ENCODE assay signal across 8 cellular contexts in genomic region chr17:41917957-41918391, GRCh38. TPM values are rescaled to one million over a fixed set of nuclear protein-coding genes. Genes with fewer than 3 reads are reported as not detected.
DNase-seq lines count a peak whose midpoint lies in the region; ATAC-seq and TF ChIP-seq lines count a peak whose summit lies in the region.

No MANE protein-coding gene starts in this region.

- H3K4me1 ChIP-seq in skeletal muscle satellite cell (ENCODE audit: control insufficient read depth, insufficient read depth, low read length) = peaks cover 54% of the 10 kb centered on the region

- H3K9ac ChIP-seq in skeletal muscle satellite cell (ENCODE audit: low read depth, low read length) = peak overlapping the region; percentile 94

- no peak for TF ChIP-seq CTCF in GM06990 (IDR thresholded peaks at IDR 0.05; ENCODE audit: insufficient read depth, low read length, poor library complexity, severe bottlenecking)

- peak overlapping the region; percentile 93 for H3K4me3 ChIP-seq in GM06990 (replicated peaks; ENCODE audit: low read depth, low read length)
- H3K4me3 ChIP-seq in iPS-11a (ENCODE audit: low read depth, low read length) = peak overlapping the region; percentile 95
- peak overlapping the region; percentile 97 for H3K4me3 ChIP-seq in skeletal muscle satellite cell (ENCODE audit: low read length)

- peak; percentile 19 for ATAC-seq in HG03432 (IDR thresholded peaks at IDR 0.05; ENCODE audit: unreplicated experiment)
- no peak for ATAC-seq in HG03097 (IDR thresholded peaks at IDR 0.05; ENCODE audit: low FRiP score, unreplicated experiment)

- H3K27me3 ChIP-seq in GM06990 (replicated peaks; ENCODE audit: control insufficient read depth, insufficient read depth, low read length) (no peaks in the 10 kb centered on the region), skeletal muscle satellite cell (ENCODE audit: control insufficient read depth, insufficient read depth, low read length) (no peaks in the 10 kb centered on the region)

- H3K9me3 ChIP-seq in skeletal muscle satellite cell (replicated peaks; ENCODE audit: low read length) = no peaks in the 10 kb centered on the region

- peak overlapping the region; percentile 75 for H3K27ac ChIP-seq in adipose tissue (ENCODE audit: low read depth, low read length)

- peak overlapping the region; percentile 88 for H3K4me2 ChIP-seq in skeletal muscle satellite cell (ENCODE audit: low read length)

- H3K36me3 ChIP-seq in GM06990 (ENCODE audit: control insufficient read depth, insufficient read depth, low read length) (peaks cover 13% of the 10 kb centered on the region), skeletal muscle satellite cell (ENCODE audit: insufficient read depth, low read length) (peaks cover 11% of the 10 kb centered on the region)

- 0% methylated on average over 30 of the region's 30 CpGs for WGBS in adipose tissue, 3 donors

- no peak for DNase-seq in GM06990 (ENCODE audit: extremely low read depth, insufficient read length)
- DNase-seq in RPMI7951 (ENCODE audit: low read depth) = peak; percentile 47
- no peak for DNase-seq in ecto neural progenitor cell (ENCODE audit: low spot score)

RNA-seq across cellular contexts. Expression of gene ACLY, which starts 0.8 kb away (rescaled TPM):
- total RNA-seq in RPMI7951 (2014; rRNA removed; shearing (Covaris generic)) = 98.2 and 99.4 TPM in 2 replicates
- polyA plus RNA-seq in adipose tissue = 100 to 1,000 TPM in 1 of 3 donors, 10 to 100 TPM in 2; 41.5 to 104 (median 68.9) TPM
- 289 and 299 TPM in 2 replicates for total RNA-seq in skeletal muscle satellite cell (2012; rRNA removed)

RNA-seq across cellular contexts. Expression of gene ODAD4, which starts 12.4 kb away (rescaled TPM):
- 0.78 and 1.9 TPM in 2 replicates for total RNA-seq in RPMI7951 (2014; rRNA removed; shearing (Covaris generic))
- polyA plus RNA-seq in adipose tissue = under 1 TPM; 0.48 to 0.79 (median 0.64) TPM
- 0.25 and 0.66 TPM in 2 replicates for total RNA-seq in skeletal muscle satellite cell (2012; rRNA removed)

RNA-seq across cellular contexts. Expression of gene CNP, which starts 48.6 kb away (rescaled TPM):
- total RNA-seq in RPMI7951 (2014; rRNA removed; shearing (Covaris generic)) = 37.8 and 43.9 TPM in 2 replicates
- polyA plus RNA-seq in adipose tissue = 10 to 100 TPM; 19.4 to 45.6 (median 38.2) TPM
- total RNA-seq in skeletal muscle satellite cell (2012; rRNA removed) = 32.8 and 33.2 TPM in 2 replicates

RNA-seq across cellular contexts. Expression of gene KLHL11, which starts 52.8 kb away (rescaled TPM):
- total RNA-seq in RPMI7951 (2014; rRNA removed; shearing (Covaris generic)) = 11.8 and 18.3 TPM in 2 replicates
- polyA plus RNA-seq in adipose tissue = 1 to 10 TPM in 1 of 3 donors, under 1 TPM in 2; 0.89 to 1.4 (median 0.90) TPM
- total RNA-seq in skeletal muscle satellite cell (2012; rRNA removed) = 22.1 and 23.6 TPM in 2 replicates
